Comparison of ENCODE assay signal across 1 cellular context in genomic region chr2:228655341-228655740, GRCh38.
TF ChIP-seq lines count a peak whose summit lies in the region.

No MANE protein-coding gene starts in this region.

TF ChIP-seq in H1, 55 proteins besides CTCF, POLR2A, EP300 and RAD21:
- TF ChIP-seq BRCA1 (IDR thresholded peaks at IDR 0.05; ENCODE audit: low read depth, low read length) (no peak), CEBPB (IDR thresholded peaks at IDR 0.05; ENCODE audit: low read depth, low read length) (no peak), KDM5A (IDR thresholded peaks at IDR 0.05; ENCODE audit: low read length) (no peak), EZH2 (IDR thresholded peaks at IDR 0.05; ENCODE audit: low read depth, low read length, severe bottlenecking) (no peak), YY1 (IDR thresholded peaks at IDR 0.05; ENCODE audit: low read depth, low read length) (no peak), NRF1 (IDR thresholded peaks at IDR 0.05; ENCODE audit: low read depth, low read length) (no peak), CHD2 (IDR thresholded peaks at IDR 0.05; ENCODE audit: low read length) (no peak), RFX5 (IDR thresholded peaks at IDR 0.05; ENCODE audit: borderline replicate concordance, low read depth, low read length) (no peak), TEAD4 (IDR thresholded peaks at IDR 0.05; ENCODE audit: low read depth, low read length) (no peak), SP1 (IDR thresholded peaks at IDR 0.05; ENCODE audit: low read depth, low read length) (no peak), PHF8 (conservative IDR thresholded peaks at IDR 0.05; ENCODE audit: low read depth, low read length) (no peak), SP2 (IDR thresholded peaks at IDR 0.05; ENCODE audit: low read length) (no peak), BACH1 (IDR thresholded peaks at IDR 0.05; ENCODE audit: low read length) (no peak), SRF (IDR thresholded peaks at IDR 0.05; ENCODE audit: low read depth, low read length) (no peak), E2F6 (IDR thresholded peaks at IDR 0.05) (no peak), TAF7 (optimal IDR thresholded peaks at IDR 0.05; ENCODE audit: borderline replicate concordance, low read depth, low read length) (no peak)
- TF ChIP-seq, protein P1, sequence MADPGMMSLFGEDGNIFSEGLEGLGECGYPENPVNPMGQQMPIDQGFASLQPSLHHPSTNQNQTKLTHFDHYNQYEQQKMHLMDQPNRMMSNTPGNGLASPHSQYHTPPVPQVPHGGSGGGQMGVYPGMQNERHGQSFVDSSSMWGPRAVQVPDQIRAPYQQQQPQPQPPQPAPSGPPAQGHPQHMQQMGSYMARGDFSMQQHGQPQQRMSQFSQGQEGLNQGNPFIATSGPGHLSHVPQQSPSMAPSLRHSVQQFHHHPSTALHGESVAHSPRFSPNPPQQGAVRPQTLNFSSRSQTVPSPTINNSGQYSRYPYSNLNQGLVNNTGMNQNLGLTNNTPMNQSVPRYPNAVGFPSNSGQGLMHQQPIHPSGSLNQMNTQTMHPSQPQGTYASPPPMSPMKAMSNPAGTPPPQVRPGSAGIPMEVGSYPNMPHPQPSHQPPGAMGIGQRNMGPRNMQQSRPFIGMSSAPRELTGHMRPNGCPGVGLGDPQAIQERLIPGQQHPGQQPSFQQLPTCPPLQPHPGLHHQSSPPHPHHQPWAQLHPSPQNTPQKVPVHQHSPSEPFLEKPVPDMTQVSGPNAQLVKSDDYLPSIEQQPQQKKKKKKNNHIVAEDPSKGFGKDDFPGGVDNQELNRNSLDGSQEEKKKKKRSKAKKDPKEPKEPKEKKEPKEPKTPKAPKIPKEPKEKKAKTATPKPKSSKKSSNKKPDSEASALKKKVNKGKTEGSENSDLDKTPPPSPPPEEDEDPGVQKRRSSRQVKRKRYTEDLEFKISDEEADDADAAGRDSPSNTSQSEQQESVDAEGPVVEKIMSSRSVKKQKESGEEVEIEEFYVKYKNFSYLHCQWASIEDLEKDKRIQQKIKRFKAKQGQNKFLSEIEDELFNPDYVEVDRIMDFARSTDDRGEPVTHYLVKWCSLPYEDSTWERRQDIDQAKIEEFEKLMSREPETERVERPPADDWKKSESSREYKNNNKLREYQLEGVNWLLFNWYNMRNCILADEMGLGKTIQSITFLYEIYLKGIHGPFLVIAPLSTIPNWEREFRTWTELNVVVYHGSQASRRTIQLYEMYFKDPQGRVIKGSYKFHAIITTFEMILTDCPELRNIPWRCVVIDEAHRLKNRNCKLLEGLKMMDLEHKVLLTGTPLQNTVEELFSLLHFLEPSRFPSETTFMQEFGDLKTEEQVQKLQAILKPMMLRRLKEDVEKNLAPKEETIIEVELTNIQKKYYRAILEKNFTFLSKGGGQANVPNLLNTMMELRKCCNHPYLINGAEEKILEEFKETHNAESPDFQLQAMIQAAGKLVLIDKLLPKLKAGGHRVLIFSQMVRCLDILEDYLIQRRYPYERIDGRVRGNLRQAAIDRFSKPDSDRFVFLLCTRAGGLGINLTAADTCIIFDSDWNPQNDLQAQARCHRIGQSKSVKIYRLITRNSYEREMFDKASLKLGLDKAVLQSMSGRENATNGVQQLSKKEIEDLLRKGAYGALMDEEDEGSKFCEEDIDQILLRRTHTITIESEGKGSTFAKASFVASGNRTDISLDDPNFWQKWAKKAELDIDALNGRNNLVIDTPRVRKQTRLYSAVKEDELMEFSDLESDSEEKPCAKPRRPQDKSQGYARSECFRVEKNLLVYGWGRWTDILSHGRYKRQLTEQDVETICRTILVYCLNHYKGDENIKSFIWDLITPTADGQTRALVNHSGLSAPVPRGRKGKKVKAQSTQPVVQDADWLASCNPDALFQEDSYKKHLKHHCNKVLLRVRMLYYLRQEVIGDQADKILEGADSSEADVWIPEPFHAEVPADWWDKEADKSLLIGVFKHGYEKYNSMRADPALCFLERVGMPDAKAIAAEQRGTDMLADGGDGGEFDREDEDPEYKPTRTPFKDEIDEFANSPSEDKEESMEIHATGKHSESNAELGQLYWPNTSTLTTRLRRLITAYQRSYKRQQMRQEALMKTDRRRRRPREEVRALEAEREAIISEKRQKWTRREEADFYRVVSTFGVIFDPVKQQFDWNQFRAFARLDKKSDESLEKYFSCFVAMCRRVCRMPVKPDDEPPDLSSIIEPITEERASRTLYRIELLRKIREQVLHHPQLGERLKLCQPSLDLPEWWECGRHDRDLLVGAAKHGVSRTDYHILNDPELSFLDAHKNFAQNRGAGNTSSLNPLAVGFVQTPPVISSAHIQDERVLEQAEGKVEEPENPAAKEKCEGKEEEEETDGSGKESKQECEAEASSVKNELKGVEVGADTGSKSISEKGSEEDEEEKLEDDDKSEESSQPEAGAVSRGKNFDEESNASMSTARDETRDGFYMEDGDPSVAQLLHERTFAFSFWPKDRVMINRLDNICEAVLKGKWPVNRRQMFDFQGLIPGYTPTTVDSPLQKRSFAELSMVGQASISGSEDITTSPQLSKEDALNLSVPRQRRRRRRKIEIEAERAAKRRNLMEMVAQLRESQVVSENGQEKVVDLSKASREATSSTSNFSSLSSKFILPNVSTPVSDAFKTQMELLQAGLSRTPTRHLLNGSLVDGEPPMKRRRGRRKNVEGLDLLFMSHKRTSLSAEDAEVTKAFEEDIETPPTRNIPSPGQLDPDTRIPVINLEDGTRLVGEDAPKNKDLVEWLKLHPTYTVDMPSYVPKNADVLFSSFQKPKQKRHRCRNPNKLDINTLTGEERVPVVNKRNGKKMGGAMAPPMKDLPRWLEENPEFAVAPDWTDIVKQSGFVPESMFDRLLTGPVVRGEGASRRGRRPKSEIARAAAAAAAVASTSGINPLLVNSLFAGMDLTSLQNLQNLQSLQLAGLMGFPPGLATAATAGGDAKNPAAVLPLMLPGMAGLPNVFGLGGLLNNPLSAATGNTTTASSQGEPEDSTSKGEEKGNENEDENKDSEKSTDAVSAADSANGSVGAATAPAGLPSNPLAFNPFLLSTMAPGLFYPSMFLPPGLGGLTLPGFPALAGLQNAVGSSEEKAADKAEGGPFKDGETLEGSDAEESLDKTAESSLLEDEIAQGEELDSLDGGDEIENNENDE (IDR thresholded peaks at IDR 0.05; ENCODE audit: insufficient replicate concordance, low read length), result no peak
- TF ChIP-seq, protein P2, sequence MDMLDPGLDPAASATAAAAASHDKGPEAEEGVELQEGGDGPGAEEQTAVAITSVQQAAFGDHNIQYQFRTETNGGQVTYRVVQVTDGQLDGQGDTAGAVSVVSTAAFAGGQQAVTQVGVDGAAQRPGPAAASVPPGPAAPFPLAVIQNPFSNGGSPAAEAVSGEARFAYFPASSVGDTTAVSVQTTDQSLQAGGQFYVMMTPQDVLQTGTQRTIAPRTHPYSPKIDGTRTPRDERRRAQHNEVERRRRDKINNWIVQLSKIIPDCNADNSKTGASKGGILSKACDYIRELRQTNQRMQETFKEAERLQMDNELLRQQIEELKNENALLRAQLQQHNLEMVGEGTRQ (IDR thresholded peaks at IDR 0.05; ENCODE audit: low read length), result no peak
